11 cellular contexts compared by ENCODE assay signal in genomic region chr11:118277312-118277711, GRCh38. TPM values are rescaled to one million over a fixed set of nuclear protein-coding genes. Genes with fewer than 3 reads are reported as not detected.
DNase-seq lines count a peak whose midpoint lies in the region; ATAC-seq and TF ChIP-seq lines count a peak whose summit lies in the region.
"Had no signal": no experiment of that assay in that cellular context is flagged by ENCODE, and none has a peak within 500 bp of the region (broad histone marks: within the 10 kb centered on the region; RNA-seq: fewer than 3 reads in every experiment).

No MANE protein-coding gene starts in this region.

- peaks cover 2% of the 10 kb centered on the region for H3K27me3 Mint-ChIP-seq in activated CD4-positive, alpha-beta T cell treated with anti-CD3 and anti-CD28 coated beads, Interleukin-2, amount 10 ng/mL, durations not matched to agents 7 days and 5 days

- ATAC-seq in GM19467 (IDR thresholded peaks at IDR 0.05; ENCODE audit: unreplicated experiment) = no peak

- peaks cover 45% of the 10 kb centered on the region for H3K4me1 Mint-ChIP-seq in activated CD4-positive, alpha-beta T cell treated with anti-CD3 and anti-CD28 coated beads, Interleukin-2, amount 10 ng/mL, durations not matched to agents 7 days and 5 days

- TF ChIP-seq POLR2A in esophagus muscularis mucosa (IDR thresholded peaks at IDR 0.05; ENCODE audit: low read depth) = no peak
- TF ChIP-seq POLR2A in thyroid gland (IDR thresholded peaks at IDR 0.05) = no peak

- intact Hi-C loops in esophagus muscularis mucosa (cut with DNase I) = no loop called here
- intact Hi-C loops in thyroid gland (cut with DNase I) = no loop called here

- TF ChIP-seq EP300 in esophagus muscularis mucosa (IDR thresholded peaks at IDR 0.05) = no peak

- peak; percentile 19 for DNase-seq in activated CD4-positive, alpha-beta T cell treated with anti-CD3 and anti-CD28 coated beads, Interleukin-2, amount 10 ng/mL, durations not matched to agents 7 days and 5 days
- DNase-seq in activated CD4-positive, alpha-beta T cell treated with anti-CD3 and anti-CD28 coated beads, Interleukin-2, amount 50 U/mL, for 48 hours = no peak
- DNase-seq in RKO (ENCODE audit: low spot score) (peak; percentile 84), esophagus muscularis mucosa (ENCODE audit: extremely low spot score) (peak; percentile 84), thyroid gland (peak; percentile 55), NCI-H1930 (lab: John Stamatoyannopoulos, UW) (no peak), HUDEP-2 (lab: John Stamatoyannopoulos, UW; ENCODE audit: unreplicated experiment in 76 of 76) (no peak)
- DNase-seq: NCI-H526 treated with DMSO at 0.1 percent for 48 hours, nucleus accumbens had no signal

- WGBS in esophagus muscularis mucosa = 85% methylated on average over 1 of the region's 1 CpG
- 65 to 88% methylated on average over 1 of the region's 1 CpG for WGBS in thyroid gland, 2 donors

- H3K27me3 ChIP-seq in esophagus muscularis mucosa = peaks cover 0 to 39% (median 2%) of the 10 kb centered on the region in 4 donors
- no peaks in the 10 kb centered on the region for H3K27me3 ChIP-seq in thyroid gland

- H3K36me3 ChIP-seq in esophagus muscularis mucosa (no peaks in the 10 kb centered on the region), thyroid gland (no peaks in the 10 kb centered on the region)

- H3K9me3 ChIP-seq in esophagus muscularis mucosa (no peaks in the 10 kb centered on the region), thyroid gland (no peaks in the 10 kb centered on the region)

- H3K27ac Mint-ChIP-seq in activated CD4-positive, alpha-beta T cell treated with anti-CD3 and anti-CD28 coated beads, Interleukin-2, amount 10 ng/mL, durations not matched to agents 7 days and 5 days = peak overlapping the region; percentile 42
- H3K27ac Mint-ChIP-seq: B cell had no signal

- H3K27ac ChIP-seq in esophagus muscularis mucosa (replicated peaks in 1 of 4) (peak overlapping the region in 2 of 4 donors; percentile 7 to 13), thyroid gland (peak overlapping the region in 2 of 3 donors; percentile 3 to 47)

- TF ChIP-seq CTCF in esophagus muscularis mucosa (IDR thresholded peaks at IDR 0.05) (no peak), thyroid gland (IDR thresholded peaks at IDR 0.05) (no peak)

- H3K9me3 Mint-ChIP-seq in activated CD4-positive, alpha-beta T cell treated with anti-CD3 and anti-CD28 coated beads, Interleukin-2, amount 10 ng/mL, durations not matched to agents 7 days and 5 days = no peaks in the 10 kb centered on the region

- H3K4me1 ChIP-seq in esophagus muscularis mucosa (peaks cover 0 to 5% (median 2%) of the 10 kb centered on the region in 4 donors), thyroid gland (peaks cover 0 to 16% of the 10 kb centered on the region in 2 donors)

- POLR2A ChIA-PET in activated CD4-positive, alpha-beta T cell treated with anti-CD3 and anti-CD28 coated beads, Interleukin-2, amount 10 ng/mL, durations not matched to agents 7 days and 5 days (lab: Charles Lee) = interaction anchor here (0.7 kb wide), 1 partner anchor 20 kb away, joined by 3 read pairs; no protein-coding TSS in a partner anchor

- H3K36me3 Mint-ChIP-seq in activated CD4-positive, alpha-beta T cell treated with anti-CD3 and anti-CD28 coated beads, Interleukin-2, amount 10 ng/mL, durations not matched to agents 7 days and 5 days (ENCODE audit: low read depth) = no peaks in the 10 kb centered on the region

- CTCF ChIA-PET in activated CD4-positive, alpha-beta T cell treated with anti-CD3 and anti-CD28 coated beads, Interleukin-2, amount 10 ng/mL, durations not matched to agents 7 days and 5 days (lab: Charles Lee) = interaction anchor here (0.9 to 1.8 kb wide), 4 partner anchors 12 to 106 kb away, joined by 3 to 6 read pairs (median 3); partner anchors contain the start of gene MPZL2

- H3K4me3 Mint-ChIP-seq in activated CD4-positive, alpha-beta T cell treated with anti-CD3 and anti-CD28 coated beads, Interleukin-2, amount 10 ng/mL, durations not matched to agents 7 days and 5 days = no peak overlapping the region
- H3K4me3 Mint-ChIP-seq: B cell had no signal

- H3K4me3 ChIP-seq in esophagus muscularis mucosa (no peak overlapping the region), thyroid gland (replicated peaks in 1 of 3) (no peak overlapping the region)

RNA-seq across cellular contexts. Expression of gene MPZL2, which starts 13.2 kb away (rescaled TPM):
- 1 to 10 TPM; 5.5 to 6.0 TPM for total RNA-seq in activated CD4-positive, alpha-beta T cell treated with anti-CD3 and anti-CD28 coated beads, Interleukin-2, amount 10 ng/mL, durations not matched to agents 7 days and 5 days
- total RNA-seq in esophagus muscularis mucosa (10 to 100 TPM in 3 of 4 donors, 1 to 10 TPM in 1; 6.6 to 31.6 (median 13.9) TPM), thyroid gland (10 to 100 TPM; 40.3 to 92.7 (median 76.1) TPM)

RNA-seq across cellular contexts. Expression of gene MPZL3, which starts 25.1 kb away (rescaled TPM):
- 10 to 100 TPM; 21.2 to 22.0 TPM for total RNA-seq in activated CD4-positive, alpha-beta T cell treated with anti-CD3 and anti-CD28 coated beads, Interleukin-2, amount 10 ng/mL, durations not matched to agents 7 days and 5 days
- total RNA-seq in esophagus muscularis mucosa (under 1 TPM; 0.42 to 0.52 (median 0.48) TPM), thyroid gland (10 to 100 TPM in 3 of 4 donors, 1 to 10 TPM in 1; 6.9 to 15.3 (median 12.3) TPM)

RNA-seq across cellular contexts. Expression of gene CD3E, which starts 27.2 kb away (rescaled TPM):
- total RNA-seq in activated CD4-positive, alpha-beta T cell treated with anti-CD3 and anti-CD28 coated beads, Interleukin-2, amount 10 ng/mL, durations not matched to agents 7 days and 5 days = 100 to 1,000 TPM; 680 to 841 TPM
- total RNA-seq in esophagus muscularis mucosa (1 to 10 TPM in 2 of 4 donors, under 1 TPM in 2; 0.42 to 2.8 (median 0.96) TPM), thyroid gland (1 to 10 TPM; 3.0 to 4.3 (median 3.3) TPM)

RNA-seq across cellular contexts. Expression of gene JAML, which starts 52.5 kb away (rescaled TPM):
- total RNA-seq in activated CD4-positive, alpha-beta T cell treated with anti-CD3 and anti-CD28 coated beads, Interleukin-2, amount 10 ng/mL, durations not matched to agents 7 days and 5 days = 100 to 1,000 TPM; 117 to 122 TPM
- total RNA-seq in esophagus muscularis mucosa (1 to 10 TPM in 3 of 4 donors, under 1 TPM in 1; 0.92 to 8.9 (median 1.2) TPM), thyroid gland (1 to 10 TPM; 2.2 to 3.1 (median 2.6) TPM)

Comparison
In these comparisons a context has a peak if more than half of its experiments do, and no peak if none do; other contexts are left out.
1. DNase-seq: peak in activated CD4-positive, alpha-beta T cell treated with anti-CD3 and anti-CD28 coated beads, Interleukin-2, amount 10 ng/mL, durations not matched to agents 7 days and 5 days (single experiment), RKO (single experiment), esophagus muscularis mucosa (single experiment) and thyroid gland (2 of 2); none in activated CD4-positive, alpha-beta T cell treated with anti-CD3 and anti-CD28 coated beads, Interleukin-2, amount 50 U/mL, for 48 hours (0 of 2), NCI-H1930 (0 of 2) and HUDEP-2 (0 of 76).
2. RNA of gene MPZL3, which starts 25.1 kb away (total RNA-seq): 21.2 to 22.0 TPM in activated CD4-positive, alpha-beta T cell treated with anti-CD3 and anti-CD28 coated beads, Interleukin-2, amount 10 ng/mL, durations not matched to agents 7 days and 5 days and 6.9 to 15.3 TPM in thyroid gland; 0.42 to 0.52 TPM in esophagus muscularis mucosa; every median in the first group is over 4 times any median in the second.
3. RNA of gene CD3E, which starts 27.2 kb away (total RNA-seq): 680 to 841 TPM in activated CD4-positive, alpha-beta T cell treated with anti-CD3 and anti-CD28 coated beads, Interleukin-2, amount 10 ng/mL, durations not matched to agents 7 days and 5 days; 3.0 to 4.3 TPM in thyroid gland and 0.42 to 2.8 TPM in esophagus muscularis mucosa; every median in the first group is over 100 times any median in the second.